In the genomic region with DNA sequence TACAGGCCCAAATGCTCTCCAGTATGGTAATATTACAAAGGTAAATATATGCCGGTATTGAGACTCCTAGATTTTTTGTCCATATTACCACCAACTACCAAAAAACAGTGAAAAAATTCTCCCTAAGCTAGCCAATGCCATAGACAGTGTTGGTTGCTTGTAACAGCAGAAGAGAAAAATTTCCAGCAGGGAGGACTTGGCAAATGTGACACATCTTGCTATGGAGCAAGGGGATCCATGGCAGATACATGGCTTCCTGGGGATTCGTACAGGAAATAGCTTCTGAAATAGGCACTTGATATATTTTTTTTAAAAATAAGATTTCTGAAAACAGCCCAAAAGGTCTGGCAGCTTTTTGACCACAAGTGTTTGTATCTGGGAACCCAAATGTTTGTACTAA, we compare ENCODE assay signal across 38 cellular contexts. TPM values are rescaled to one million over a fixed set of nuclear protein-coding genes. Genes with fewer than 3 reads are reported as not detected.
DNase-seq lines count a peak whose midpoint lies in the region; ATAC-seq lines count a peak whose summit lies in the region.
"Had no signal": no experiment of that assay in that cellular context is flagged by ENCODE, and none has a peak within 500 bp of the region (broad histone marks: within the 10 kb centered on the region; RNA-seq: fewer than 3 reads in every experiment).

No MANE protein-coding gene starts in this region.

- no peak overlapping the region for H3K23ac ChIP-seq in mesenchymal stem cell (ENCODE audit: low read length in 2 of 2)

- no peak overlapping the region for H2AK5ac ChIP-seq in mesenchymal stem cell (ENCODE audit: low read length, severe bottlenecking)

- H2BK12ac ChIP-seq in mesenchymal stem cell (ENCODE audit: low read length in 2 of 2): no peak overlapping the region

- WGBS in mesenchymal stem cell: no CpG with 5 or more reads among the region's 2 CpGs

- no peak overlapping the region for H2BK5ac ChIP-seq in mesenchymal stem cell (ENCODE audit: low read depth, low read length, poor library complexity, severe bottlenecking)

- H3K9ac ChIP-seq in mesenchymal stem cell (ENCODE audit: low read length): no peak overlapping the region
- H3K9ac ChIP-seq: BLaER1; BLaER1 treated with 17β-estradiol and CSF1 and Interleukin-3, amounts not matched to agents 10 nM and 100 nM had no signal

- no peak overlapping the region for H3K18ac ChIP-seq in mesenchymal stem cell (ENCODE audit: low read depth in 1 of 2, low read length in 2 of 2)

- no peaks in the 10 kb centered on the region for H3K4me1 ChIP-seq in mesenchymal stem cell (ENCODE audit: control insufficient read depth, insufficient read depth, low read depth, low read length)
- H3K4me1 ChIP-seq: A549, BE2C, BLaER1, Caco-2 had no signal

- no peaks in the 10 kb centered on the region for H3K36me3 ChIP-seq in mesenchymal stem cell (ENCODE audit: control insufficient read depth in 1 of 2, insufficient read depth in 2 of 2, low read depth in 1 of 2, low read length in 2 of 2)
- H3K36me3 ChIP-seq: BE2C; BLaER1; BLaER1 treated with 17β-estradiol and CSF1 and Interleukin-3, amounts not matched to agents 10 nM and 100 nM had no signal

- ATAC-seq in HG03378 (IDR thresholded peaks at IDR 0.05; ENCODE audit: unreplicated experiment): no peak
- ATAC-seq: A549; CD8-positive, alpha-beta T cell had no signal

- in situ Hi-C loops in G401 (cut with HindIII; ENCODE audit: low sequenced_read_pairs): no loop called here

- H2BK15ac ChIP-seq in mesenchymal stem cell (ENCODE audit: low read depth, poor library complexity, severe bottlenecking): no peak overlapping the region

- H3K27ac ChIP-seq in mesenchymal stem cell (ENCODE audit: low read length, poor library complexity, severe bottlenecking): no peak overlapping the region
- H3K27ac ChIP-seq: 22Rv1; A549; BLaER1; BLaER1 treated with 17β-estradiol and CSF1 and Interleukin-3, amounts not matched to agents 10 nM and 100 nM; C4-2B had no signal

- H4K8ac ChIP-seq in mesenchymal stem cell (ENCODE audit: low read length): no peak overlapping the region

- no peak overlapping the region for H3K4me3 ChIP-seq in mesenchymal stem cell (ENCODE audit: insufficient read depth in 1 of 2, low read depth in 1 of 2, low read length in 2 of 2)
- H3K4me3 ChIP-seq: A549; BLaER1; BLaER1 treated with 17β-estradiol and CSF1 and Interleukin-3, amounts not matched to agents 10 nM and 100 nM had no signal

- H4K91ac ChIP-seq in mesenchymal stem cell (ENCODE audit: low read length): no peak overlapping the region

- no peak overlapping the region for H3K4me2 ChIP-seq in mesenchymal stem cell (ENCODE audit: low read length, poor library complexity, severe bottlenecking)
- H3K4me2 ChIP-seq: A549; BLaER1; BLaER1 treated with 17β-estradiol and CSF1 and Interleukin-3, amounts not matched to agents 10 nM and 100 nM had no signal

- H3K9me3 ChIP-seq in mesenchymal stem cell (ENCODE audit: control insufficient read depth, low read length): no peaks in the 10 kb centered on the region
- H3K9me3 ChIP-seq: A549; BE2C; BLaER1; BLaER1 treated with 17β-estradiol and CSF1 and Interleukin-3, amounts not matched to agents 10 nM and 100 nM; Caco-2 had no signal

- H2AFZ ChIP-seq in mesenchymal stem cell (ENCODE audit: low read depth, low read length): no peak overlapping the region

- H3K14ac ChIP-seq in mesenchymal stem cell (ENCODE audit: low read length in 2 of 2): no peak overlapping the region

- no peaks in the 10 kb centered on the region for H3K79me1 ChIP-seq in mesenchymal stem cell (replicated peaks; ENCODE audit: low read length, poor library complexity, severe bottlenecking)

- peak; percentile 80 for DNase-seq in G401 (ENCODE audit: low spot score)
- DNase-seq in cerebellar cortex (ENCODE audit: low spot score): peak; percentile 73
- DNase-seq in cerebellum (ENCODE audit: low spot score): peak; percentile 46
- DNase-seq in mesenchymal stem cell: peak; percentile 5
- DNase-seq in iPS-NIHi7 (ENCODE audit: extremely low spot score): no peak
- no peak for DNase-seq in NCI-H524 treated with DMSO at 0.1 percent for 48 hours (lab: John Stamatoyannopoulos, UW)
- no peak for DNase-seq in NCI-H345 treated with DMSO at 0.1 percent for 48 hours (lab: John Stamatoyannopoulos, UW; ENCODE audit: unreplicated experiment)
- DNase-seq: 8988T; ACHN; AML-193; BE2C; Caco-2; Calu3; CD4-positive, alpha-beta memory T cell; CD4-positive, alpha-beta T cell; CD4-positive, CD25-positive, alpha-beta regulatory T cell; CD8-positive, alpha-beta memory T cell; CD8-positive, alpha-beta T cell; COR-L47; DMS 273 treated with DMSO at 0.1 percent for 48 hours; DMS153; DMS53; DMS79; DMS79 treated with DMSO at 0.1 percent for 48 hours; DND-41; EL had no signal

- H3K27me3 ChIP-seq in mesenchymal stem cell (ENCODE audit: control insufficient read depth in 1 of 2, insufficient read depth in 1 of 2, low read length in 2 of 2): no peaks in the 10 kb centered on the region
- H3K27me3 ChIP-seq: BE2C had no signal

- no peak overlapping the region for H3K4ac ChIP-seq in mesenchymal stem cell (ENCODE audit: low read depth in 1 of 2, low read length in 2 of 2)

- no peak overlapping the region for H2BK120ac ChIP-seq in mesenchymal stem cell (ENCODE audit: low read depth, low read length)

RNA-seq across cellular contexts. Expression of a gene that starts 14.6 kb away (rescaled TPM):
- not detected in 2 replicates for total RNA-seq in G401 (2014; rRNA removed; shearing (Covaris generic))
- total RNA-seq in cerebellum: 24.3 TPM
- polyA plus RNA-seq in mesenchymal stem cell (2013, experiment 1 of 2): 11.7 TPM
- 11.8 TPM for polyA plus RNA-seq in mesenchymal stem cell (2013, experiment 2 of 2)
- total RNA-seq: A172; A673; B cell; Caco-2; Calu3; CD4-positive, alpha-beta memory T cell; CD4-positive, CD25-positive, alpha-beta regulatory T cell; CD8-positive, alpha-beta memory T cell; CD8-positive, alpha-beta T cell; Daoy had no signal
- polyA plus RNA-seq: AG04450; BJ; CD4-positive, alpha-beta memory T cell; CD4-positive, CD25-positive, alpha-beta regulatory T cell; CD8-positive, alpha-beta memory T cell had no signal

Comparison
In these comparisons a context has a peak if more than half of its experiments do, and no peak if none do; other contexts are left out.
1. DNase-seq: peak in G401 (single experiment), cerebellar cortex (single experiment), cerebellum (single experiment) and mesenchymal stem cell (single experiment); none in iPS-NIHi7 (single experiment), NCI-H524 treated with DMSO at 0.1 percent for 48 hours (single experiment) and NCI-H345 treated with DMSO at 0.1 percent for 48 hours (single experiment).
2. RNA of a gene that starts 14.6 kb away (total RNA-seq): 24.3 TPM in cerebellum (single experiment); not detected in G401; every median in the first group is over 10 times any median in the second.